9 cellular contexts compared by ENCODE assay signal in genomic region chr4:174318829-174319764, GRCh38. TPM values are rescaled to one million over a fixed set of nuclear protein-coding genes. Genes with fewer than 3 reads are reported as not detected.
DNase-seq lines count a peak whose midpoint lies in the region; ATAC-seq and TF ChIP-seq lines count a peak whose summit lies in the region.
"Had no signal": no experiment of that assay in that cellular context is flagged by ENCODE, and none has a peak within 500 bp of the region (broad histone marks: within the 10 kb centered on the region; RNA-seq: fewer than 3 reads in every experiment).

No MANE protein-coding gene starts in this region.

- H3K4me1 ChIP-seq in GM23248 (ENCODE audit: insufficient read depth): peaks cover 34% of the 10 kb centered on the region
- H3K4me1 ChIP-seq in Panc1 (ENCODE audit: control insufficient read depth, insufficient read depth, low read length): no peaks in the 10 kb centered on the region

- H3K9me3 ChIP-seq in GM23248 (ENCODE audit: low read depth): no peaks in the 10 kb centered on the region
- H3K9me3 ChIP-seq in Panc1 (ENCODE audit: control insufficient read depth, insufficient read depth, low read depth, low read length): no peaks in the 10 kb centered on the region

- no peaks in the 10 kb centered on the region for H3K79me2 ChIP-seq in GM23248 (ENCODE audit: insufficient read depth)

- no TSS peak for BruUV-seq in Panc1 (replicated peaks; lab: Mats Ljungman, UMichigan)

- no peak overlapping the region for H3K4me3 ChIP-seq in GM23248
- H3K4me3 ChIP-seq in Panc1 (ENCODE audit: low read depth in 2 of 2, low read length in 2 of 2): no peak overlapping the region
- no peak overlapping the region for H3K4me3 ChIP-seq in fibroblast of the aortic adventitia (ENCODE audit: low read depth, low read length)
- no peak overlapping the region for H3K4me3 ChIP-seq in skeletal muscle cell (ENCODE audit: low read depth, low read length)
- H3K4me3 ChIP-seq: skin epidermis had no signal

- CTCF ChIA-PET in Panc1 (lab: Charles Lee): interaction anchor here (0.7 kb wide), 1 partner anchor 38 kb away, joined by 4 read pairs; no protein-coding TSS in a partner anchor

- peaks cover 20% of the 10 kb centered on the region; the same call in 1 of the 2 replicates for H3F3A ChIP-seq in GM23248 (ENCODE audit: insufficient read depth)

- peak overlapping the region; percentile 13 for H3K4me2 ChIP-seq in GM23248 (ENCODE audit: unreplicated experiment)

- no peak for ATAC-seq in Panc1

- H3K36me3 ChIP-seq in GM23248 (ENCODE audit: low read depth) (no peaks in the 10 kb centered on the region), Panc1 (ENCODE audit: control insufficient read depth, insufficient read depth, low read length) (no peaks in the 10 kb centered on the region)

- H2AFZ ChIP-seq in GM23248: peak overlapping the region; percentile 74

- H3K27me3 ChIP-seq in GM23248 (replicated peaks; ENCODE audit: insufficient read depth) (no peaks in the 10 kb centered on the region), Panc1 (ENCODE audit: control insufficient read depth, insufficient read depth, low read length) (no peaks in the 10 kb centered on the region)

- WGBS in GM23248 (ENCODE audit: low coverage in 1 of 2, low lambda C conversion rate in 2 of 2, missing lambda C conversion rate in 2 of 2), 2 experiments: 52 to 53% methylated on average over 8 of the region's 8 CpGs

- intact Hi-C loops in Panc1 (cut with micrococcal nuclease; ENCODE audit: unreplicated experiment): loop anchor here (5.0 to 10.0 kb wide), 2 partner anchors 97 to 164 kb away; no protein-coding TSS in a partner anchor

- no peak overlapping the region for H3K9ac ChIP-seq in GM23248

- DNase-seq in DMS53 treated with DMSO at 0.1 percent for 48 hours (lab: John Stamatoyannopoulos, UW; ENCODE audit: unreplicated experiment) (peak; percentile 2), GM23248 (peak; percentile 50), Panc1 (ENCODE audit: low read depth, low spot score) (peak; percentile 10), fibroblast of the aortic adventitia (ENCODE audit: low read depth) (peak; percentile 73), skeletal muscle cell (ENCODE audit: low read depth) (peak; percentile 47), NCI-H446 treated with DMSO at 0.1 percent for 48 hours (lab: John Stamatoyannopoulos, UW) (no peak), ureter (ENCODE audit: low spot score) (no peak)
- no peak for DNase-seq in activated CD8-positive, alpha-beta memory T cell treated with anti-CD3 and anti-CD28 coated beads, Interleukin-2, amount 50 U/mL, for 48 hours

- POLR2A ChIA-PET in Panc1 (lab: Charles Lee): interaction anchor here (0.5 kb wide), 1 partner anchor 149 kb away, joined by 3 read pairs; no protein-coding TSS in a partner anchor

- H4K20me1 ChIP-seq in GM23248 (ENCODE audit: insufficient read depth): no peaks in the 10 kb centered on the region

- H3K9me2 ChIP-seq in GM23248 (ENCODE audit: insufficient read depth): no peaks in the 10 kb centered on the region

- H3K27ac ChIP-seq in GM23248 (no peak overlapping the region), Panc1 (ENCODE audit: low read length) (no peak overlapping the region)
- H3K27ac ChIP-seq: skin epidermis had no signal

- peak; percentile 37; the same call in 1 of the 2 replicates for TF ChIP-seq CTCF in Panc1 (IDR thresholded peaks at IDR 0.05)
- peak; percentile 75 for TF ChIP-seq CTCF in fibroblast of the aortic adventitia (IDR thresholded peaks at IDR 0.05; ENCODE audit: insufficient read depth, low read length)

- in situ Hi-C loops in GM23248 (cut with MboI): loop anchor here (25.0 kb wide), 1 partner anchor 807 kb away; no protein-coding TSS in a partner anchor
- in situ Hi-C loops in Panc1 (cut with HindIII; ENCODE audit: low pct_unique_long_range_greater_than_20kb, low sequenced_read_pairs): no loop called here

RNA-seq across cellular contexts. Expression of gene CEP44, which starts 35.4 kb away (rescaled TPM):
- 8.1 and 17.6 TPM in 2 replicates for total RNA-seq in GM23248 (2014; rRNA removed; shearing (Covaris generic))
- 6.0 and 6.1 TPM in 2 replicates for polyA plus RNA-seq in GM23248 (2016; fragmentation: Nextera tagmentation; extraction: Ambion mirVana)
- total RNA-seq in Panc1 (2021; ENCODE audit: unreplicated experiment): 9.8 TPM
- polyA plus RNA-seq in Panc1 (2012; ENCODE audit: insufficient read length): 2.1 TPM
- total RNA-seq in fibroblast of the aortic adventitia (ENCODE audit: low replicate concordance): 22.7 and 26.4 TPM in 2 replicates
- total RNA-seq in ureter: 18.3 TPM

RNA-seq across cellular contexts. Expression of gene FBXO8, which starts 35.6 kb away (rescaled TPM):
- 25.9 and 27.7 TPM in 2 replicates for total RNA-seq in GM23248 (2014; rRNA removed; shearing (Covaris generic))
- polyA plus RNA-seq in GM23248 (2016; fragmentation: Nextera tagmentation; extraction: Ambion mirVana): 23.1 and 26.7 TPM in 2 replicates
- total RNA-seq in Panc1 (2021; ENCODE audit: unreplicated experiment) (5.8 TPM), fibroblast of the aortic adventitia (ENCODE audit: low replicate concordance) (11.2 and 39.1 TPM in 2 replicates), ureter (28.3 TPM)
- polyA plus RNA-seq in Panc1 (2012; ENCODE audit: insufficient read length): 4.7 TPM

Comparison
In these comparisons a context has a peak if more than half of its experiments do, and no peak if none do; other contexts are left out.
1. DNase-seq: peak in DMS53 treated with DMSO at 0.1 percent for 48 hours (single experiment), GM23248 (single experiment), Panc1 (single experiment), fibroblast of the aortic adventitia (single experiment) and skeletal muscle cell (single experiment); none in NCI-H446 treated with DMSO at 0.1 percent for 48 hours (single experiment), activated CD8-positive, alpha-beta memory T cell treated with anti-CD3 and anti-CD28 coated beads, Interleukin-2, amount 50 U/mL, for 48 hours (single experiment) and ureter (single experiment).